ENCODE assay signal across 8 cellular contexts in genomic region chr2:163626635-163627034, GRCh38.
DNase-seq lines count a peak whose midpoint lies in the region; ATAC-seq, FAIRE-seq and TF ChIP-seq lines count a peak whose summit lies in the region.
"Not testable (repeated sequence)": the region's sequence is repeated elsewhere in the genome, so short reads cannot be mapped to it uniquely, and the experiment has no call there.

No MANE protein-coding gene starts in this region.

- H2AFZ ChIP-seq in PC-3 (ENCODE audit: low read length); trophoblast cell (ENCODE audit: insufficient read depth, low read length, poor library complexity): not testable (repeated sequence)

- BruUV-seq in PC-3 (replicated peaks; lab: Mats Ljungman, UMichigan), result not testable (repeated sequence)

- ATAC-seq in HG02885 (IDR thresholded peaks at IDR 0.05; ENCODE audit: poor library complexity, unreplicated experiment) (peak; percentile 38), PC-3 (peak; percentile 83)

- not testable (repeated sequence) for H3K23ac ChIP-seq in trophoblast cell (ENCODE audit: low read length)

- H3K79me1 ChIP-seq in trophoblast cell (ENCODE audit: low read length), result not testable (repeated sequence)

- FAIRE-seq in bronchial epithelial cell (lab: Jason Lieb, UNC), result not testable (repeated sequence)

- not testable (repeated sequence) for H3K79me2 ChIP-seq in PC-3 (ENCODE audit: low read length); trophoblast cell (ENCODE audit: control insufficient read depth, insufficient read depth, low read length, poor library complexity)

- intact Hi-C loops in PC-3 (cut with micrococcal nuclease), result loop anchor here (1.0 kb wide), 1 partner anchor 26 kb away; no protein-coding TSS in a partner anchor
- intact Hi-C loops in left ventricle myocardium inferior (cut with micrococcal nuclease), result not testable (repeated sequence)

- not testable (repeated sequence) for H3K14ac ChIP-seq in trophoblast cell (ENCODE audit: low read length)

- not testable (repeated sequence) for H3K9me2 ChIP-seq in PC-3 (replicated peaks; ENCODE audit: low read length)

- DNase-seq in Caki2 (ENCODE audit: low read depth), result peak; percentile 40
- peak; percentile 81 for DNase-seq in PC-3
- peak; percentile 87 for DNase-seq in amniotic epithelial cell (ENCODE audit: low read depth)
- peak; percentile 62 for DNase-seq in bronchial epithelial cell (ENCODE audit: low read depth)
- DNase-seq in foreskin melanocyte, result peak; percentile 30
- DNase-seq in left ventricle myocardium inferior, result not testable (repeated sequence)
- DNase-seq in trophoblast cell, result peak; percentile 64 to 81

- H3K36me3 ChIP-seq in PC-3 (ENCODE audit: low read depth, low read length); bronchial epithelial cell (ENCODE audit: control insufficient read depth, insufficient read depth, low read length); left ventricle myocardium inferior; trophoblast cell (ENCODE audit: control insufficient read depth in 1 of 2, insufficient read depth in 2 of 2, low read length in 2 of 2): not testable (repeated sequence)

- not testable (repeated sequence) for H4K8ac ChIP-seq in trophoblast cell (ENCODE audit: low read depth, low read length)

- H2AK5ac ChIP-seq in trophoblast cell (ENCODE audit: low read length), result not testable (repeated sequence)

- not testable (repeated sequence) for H2BK5ac ChIP-seq in trophoblast cell (ENCODE audit: low read depth, low read length, poor library complexity)

- not testable (repeated sequence) for H3K9me3 ChIP-seq in PC-3 (ENCODE audit: low read length); left ventricle myocardium inferior (replicated peaks); trophoblast cell (ENCODE audit: insufficient read depth, low read depth, low read length)

- not testable (repeated sequence) for H3K18ac ChIP-seq in trophoblast cell (ENCODE audit: low read length)

- H3K27ac ChIP-seq in PC-3 (ENCODE audit: low read length) (peak overlapping the region; percentile 44), left ventricle myocardium inferior (replicated peaks) (peak overlapping the region; percentile 47)
- not testable (repeated sequence) for H3K27ac ChIP-seq in trophoblast cell (ENCODE audit: low read depth, low read length)

- POLR2A ChIA-PET in PC-3 (lab: Charles Lee; ENCODE audit: unreplicated experiment), result not testable (repeated sequence)

- not testable (repeated sequence) for H4K91ac ChIP-seq in trophoblast cell (ENCODE audit: low read depth, low read length)

- not testable (repeated sequence) for H3K9ac ChIP-seq in PC-3 (ENCODE audit: low read length); trophoblast cell (ENCODE audit: low read length)

- H3F3A ChIP-seq in PC-3 (ENCODE audit: low read length, unreplicated experiment), result not testable (repeated sequence)

- H3K4ac ChIP-seq in trophoblast cell (ENCODE audit: low read depth, low read length), result not testable (repeated sequence)

- H3K4me2 ChIP-seq in PC-3 (ENCODE audit: low read length), result peak overlapping the region; percentile 35
- H3K4me2 ChIP-seq in trophoblast cell (ENCODE audit: low read length), result not testable (repeated sequence)

- not testable (repeated sequence) for H3K4me3 ChIP-seq in PC-3 (ENCODE audit: low read length); bronchial epithelial cell (ENCODE audit: low read depth, low read length); left ventricle myocardium inferior; trophoblast cell (ENCODE audit: low read depth, low read length)

- H4K20me1 ChIP-seq in PC-3 (ENCODE audit: low read length), result not testable (repeated sequence)

- CTCF ChIA-PET in PC-3 (lab: Charles Lee), result not testable (repeated sequence)

- not testable (repeated sequence) for H2BK12ac ChIP-seq in trophoblast cell (ENCODE audit: low read length)

- H4K12ac ChIP-seq in trophoblast cell (ENCODE audit: low read depth, low read length), result not testable (repeated sequence)

- H3K27me3 ChIP-seq in PC-3 (ENCODE audit: low read length); bronchial epithelial cell (ENCODE audit: control insufficient read depth, insufficient read depth, low read length); left ventricle myocardium inferior (ENCODE audit: low read depth); trophoblast cell (ENCODE audit: insufficient read depth, low read length): not testable (repeated sequence)

- in situ Hi-C loops in Caki2 (cut with HindIII; ENCODE audit: low pct_unique_long_range_greater_than_20kb, low sequenced_read_pairs), result not testable (repeated sequence)

- peaks cover 14% of the 10 kb centered on the region for H3K4me1 ChIP-seq in PC-3 (ENCODE audit: insufficient read depth, low read length)
- peaks cover 26% of the 10 kb centered on the region for H3K4me1 ChIP-seq in left ventricle myocardium inferior
- H3K4me1 ChIP-seq in trophoblast cell (ENCODE audit: control insufficient read depth in 1 of 2, insufficient read depth in 2 of 2, low read length in 2 of 2), result not testable (repeated sequence)

- no CpG with 5 or more reads among the region's 6 CpGs for WGBS in trophoblast cell (ENCODE audit: extremely low coverage, insufficient coverage, insufficient read length)

- not testable (repeated sequence) for TF ChIP-seq CTCF in PC-3 (conservative IDR thresholded peaks at IDR 0.05; ENCODE audit: low read depth, low read length); bronchial epithelial cell (IDR thresholded peaks at IDR 0.05; ENCODE audit: insufficient read depth, low read length, severe bottlenecking); left ventricle myocardium inferior (IDR thresholded peaks at IDR 0.05; ENCODE audit: borderline replicate concordance)

- H2BK120ac ChIP-seq in trophoblast cell (ENCODE audit: insufficient read depth, low read length, poor library complexity), result not testable (repeated sequence)
